Comparison of ENCODE assay signal across 28 cellular contexts in the genomic region with DNA sequence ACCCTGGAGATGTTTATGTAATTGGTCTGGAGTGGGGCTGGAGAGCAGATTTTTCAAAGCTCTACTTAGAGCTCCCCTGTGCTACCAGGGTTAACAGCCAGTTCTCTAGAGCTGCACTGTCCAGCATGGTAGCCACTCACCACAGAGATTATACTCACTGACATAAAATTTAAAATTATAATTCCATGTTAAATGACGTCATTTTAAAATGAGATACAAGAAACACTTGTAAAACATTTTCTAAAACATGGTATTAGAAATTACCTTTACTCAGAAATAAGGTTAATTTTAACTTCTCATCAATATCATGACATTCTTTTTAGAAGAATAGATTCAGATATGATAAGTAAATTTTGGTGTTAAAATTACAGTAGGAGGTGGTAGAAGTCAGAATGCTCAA.
DNase-seq lines count a peak whose midpoint lies in the region; ATAC-seq, FAIRE-seq and TF ChIP-seq lines count a peak whose summit lies in the region.
"Had no signal": no experiment of that assay in that cellular context is flagged by ENCODE, and none has a peak within 500 bp of the region (broad histone marks: within the 10 kb centered on the region; RNA-seq: fewer than 3 reads in every experiment).

No MANE protein-coding gene starts in this region.

- 3% methylated on average over 1 of the region's 1 CpG for WGBS in K562 (ENCODE audit: insufficient coverage, low coverage, missing lambda C conversion rate)

- in situ Hi-C loops in K562 (cut with MboI), result no loop called here

- ATAC-seq in K562 (no peak), left colon (no peak)
- ATAC-seq: A549 had no signal

- TF ChIP-seq POLR2A in K562 (conservative IDR thresholded peaks at IDR 0.05), result no peak

- no peak for TF ChIP-seq RAD21 in K562 (CRISPR knock-in tag; conservative IDR thresholded peaks at IDR 0.05 in 1 of 2, IDR thresholded peaks at IDR 0.05 in 1 of 2)

- TF ChIP-seq EP300 in K562 (IDR thresholded peaks at IDR 0.05; ENCODE audit: low read length), result no peak

- no peak overlapping the region for H3K4me3 ChIP-seq in HEK293 (ENCODE audit: low read depth, low read length)
- no peak overlapping the region for H3K4me3 ChIP-seq in K562
- H3K4me3 ChIP-seq in A673 (ENCODE audit: low read depth, low read length, poor library complexity, severe bottlenecking), result no peak overlapping the region
- H3K4me3 ChIP-seq: A549, BLaER1 had no signal

- no peaks in the 10 kb centered on the region for H3K36me3 ChIP-seq in HEK293 (ENCODE audit: control insufficient read depth in 2 of 2, insufficient read depth in 1 of 2, low read length in 2 of 2)
- no peaks in the 10 kb centered on the region for H3K36me3 ChIP-seq in K562 (ENCODE audit: control insufficient read depth, insufficient read depth, low read length)
- H3K36me3 ChIP-seq in A673 (ENCODE audit: insufficient read depth, low read length, poor library complexity, severe bottlenecking), result no peaks in the 10 kb centered on the region
- H3K36me3 ChIP-seq: BE2C, BLaER1 had no signal

- TF ChIP-seq CTCF in HEK293 (tag by site-specific recombination; IDR thresholded peaks at IDR 0.05) (no peak), K562 (IDR thresholded peaks at IDR 0.05 in 2 of 3, conservative IDR thresholded peaks at IDR 0.05 in 1 of 3; ENCODE audit: insufficient read depth in 2 of 3, low read depth in 1 of 3, low read length in 3 of 3) (no peak), A673 (conservative IDR thresholded peaks at IDR 0.05; ENCODE audit: low read depth, low read length) (no peak), type B pancreatic cell (conservative IDR thresholded peaks at IDR 0.05) (no peak)

- H2AFZ ChIP-seq in K562 (ENCODE audit: low read depth, low read length), result no peak overlapping the region

- no peaks in the 10 kb centered on the region for H3K79me2 ChIP-seq in K562 (ENCODE audit: control insufficient read depth, insufficient read depth, low read length)

- H3K27ac ChIP-seq in HEK293 (ENCODE audit: extremely low read depth, low read depth, low read length) (no peak overlapping the region), K562 (ENCODE audit: extremely low read depth, low read depth, low read length) (no peak overlapping the region), A673 (ENCODE audit: low read depth, low read length, poor library complexity, severe bottlenecking) (no peak overlapping the region)
- H3K27ac ChIP-seq: A549, BLaER1 had no signal

- CTCF ChIA-PET in HEK293 (lab: Yijun Ruan, JAX), result interaction anchor here (0.7 to 1.1 kb wide), 2 partner anchors 9 to 186 kb away, joined by 3 to 4 read pairs; no protein-coding TSS in a partner anchor
- CTCF ChIA-PET in K562 (lab: Yijun Ruan, JAX; ENCODE audit: low intra/inter-chr PET ratio), result no interaction called here
- CTCF ChIA-PET in A673 (lab: Charles Lee), result no interaction called here

- no peak overlapping the region for H3K9ac ChIP-seq in K562 (ENCODE audit: insufficient read depth in 1 of 2, low read depth in 2 of 2, low read length in 2 of 2)
- H3K9ac ChIP-seq: BLaER1 had no signal

- peak; percentile 70 for FAIRE-seq in A204.1 (lab: Jason Lieb, UNC)
- no peak for FAIRE-seq in K562 (lab: Jason Lieb, UNC)
- peak; percentile 58 for FAIRE-seq in frontal cortex (lab: Jason Lieb, UNC)
- FAIRE-seq: A549, GM12891, GM19239 had no signal

- no peak overlapping the region for H3K4me2 ChIP-seq in K562 (ENCODE audit: insufficient read depth, low read length)
- H3K4me2 ChIP-seq: A549, BLaER1 had no signal

- H3K4me1 Mint-ChIP-seq in type B pancreatic cell (ENCODE audit: unreplicated experiment), result peaks cover 10% of the 10 kb centered on the region
- H3K4me1 Mint-ChIP-seq: CD14-positive monocyte; CD4-positive, alpha-beta memory T cell; CD8-positive, alpha-beta memory T cell had no signal

- no peak overlapping the region for H3K4me3 Mint-ChIP-seq in type B pancreatic cell
- H3K4me3 Mint-ChIP-seq: CD14-positive monocyte; CD4-positive, alpha-beta memory T cell; CD4-positive, CD25-positive, alpha-beta regulatory T cell; CD8-positive, alpha-beta memory T cell had no signal

- no peaks in the 10 kb centered on the region for H3K36me3 Mint-ChIP-seq in type B pancreatic cell
- H3K36me3 Mint-ChIP-seq: CD14-positive monocyte; CD4-positive, alpha-beta memory T cell; CD4-positive, CD25-positive, alpha-beta regulatory T cell; CD8-positive, alpha-beta memory T cell had no signal

- H3K27ac Mint-ChIP-seq in type B pancreatic cell, result no peak overlapping the region
- H3K27ac Mint-ChIP-seq: CD14-positive monocyte; CD4-positive, alpha-beta memory T cell; CD4-positive, CD25-positive, alpha-beta regulatory T cell; CD8-positive, alpha-beta memory T cell had no signal

- H3K9me3 Mint-ChIP-seq in type B pancreatic cell, result no peaks in the 10 kb centered on the region
- H3K9me3 Mint-ChIP-seq: CD4-positive, alpha-beta memory T cell; CD4-positive, CD25-positive, alpha-beta regulatory T cell; CD8-positive, alpha-beta memory T cell had no signal

- H3K27me3 ChIP-seq in K562 (ENCODE audit: control insufficient read depth in 2 of 2, insufficient read depth in 2 of 2, low read length in 2 of 2), result no peaks in the 10 kb centered on the region
- H3K27me3 ChIP-seq in A673 (replicated peaks; ENCODE audit: insufficient read depth, low read depth, low read length, poor library complexity), result no peaks in the 10 kb centered on the region
- H3K27me3 ChIP-seq: BE2C, BLaER1 had no signal

- POLR2A ChIA-PET in HEK293 (lab: Yijun Ruan, JAX) (no interaction called here), K562 (lab: Yijun Ruan, JAX) (no interaction called here), A673 (lab: Charles Lee; ENCODE audit: low non-redundant PET) (no interaction called here)

- DNase-seq in K562 (ENCODE audit: extremely low read depth in 1 of 4, low spot score in 3 of 4), result no peak
- no peak for DNase-seq in frontal cortex (ENCODE audit: low spot score in 2 of 2)
- DNase-seq in A673 (ENCODE audit: low spot score), result no peak
- no peak for DNase-seq in type B pancreatic cell (ENCODE audit: extremely low spot score, unreplicated experiment)
- DNase-seq in activated T-cell treated with anti-CD3 and anti-CD28 coated beads for 4 hours, result no peak
- DNase-seq in left colon, result no peak
- DNase-seq: 8988T; ACHN; BE2C; C1 segment of cervical spinal cord; CD4-positive, alpha-beta memory T cell; CD4-positive, CD25-positive, alpha-beta regulatory T cell; CD8-positive, alpha-beta memory T cell; COR-L47; DMS 273 treated with DMSO at 0.1 percent for 48 hours; DMS153; DMS53; DMS79; DND-41; EL; GDM1 had no signal

- H3K9me1 ChIP-seq in K562 (ENCODE audit: control insufficient read depth, insufficient read depth, low read length), result no peaks in the 10 kb centered on the region

- no peaks in the 10 kb centered on the region for H4K20me1 ChIP-seq in K562 (replicated peaks; ENCODE audit: control insufficient read depth, insufficient read depth, low read length)
- H4K20me1 ChIP-seq: BLaER1 had no signal

- no peaks in the 10 kb centered on the region for H3K27me3 Mint-ChIP-seq in type B pancreatic cell
- H3K27me3 Mint-ChIP-seq: CD4-positive, alpha-beta memory T cell; CD4-positive, CD25-positive, alpha-beta regulatory T cell; CD8-positive, alpha-beta memory T cell had no signal

- no peaks in the 10 kb centered on the region for H3K4me1 ChIP-seq in HEK293 (ENCODE audit: control insufficient read depth, insufficient read depth, low read length)
- no peaks in the 10 kb centered on the region for H3K4me1 ChIP-seq in K562 (replicated peaks in 1 of 2; ENCODE audit: control insufficient read depth in 2 of 2, insufficient read depth in 2 of 2, low read length in 2 of 2)
- H3K4me1 ChIP-seq in A673 (ENCODE audit: insufficient read depth, low read length, poor library complexity, severe bottlenecking), result no peaks in the 10 kb centered on the region
- H3K4me1 ChIP-seq: A549, BLaER1 had no signal

- intact Hi-C loops in K562 (cut with micrococcal nuclease) (no loop called here), A673 (cut with micrococcal nuclease; ENCODE audit: unreplicated experiment) (no loop called here), left colon (cut with DNase I, micrococcal nuclease) (no loop called here)

- BruUV-seq in K562 (replicated peaks; lab: Mats Ljungman, UMichigan) (no TSS peak), A673 (replicated peaks; lab: Mats Ljungman, UMichigan) (no TSS peak)

- no peaks in the 10 kb centered on the region for H3K9me3 ChIP-seq in HEK293 (ENCODE audit: control insufficient read depth, insufficient read depth, low read depth, low read length)
- no peaks in the 10 kb centered on the region for H3K9me3 ChIP-seq in K562 (replicated peaks; ENCODE audit: control insufficient read depth, insufficient read depth, low read depth, low read length)
- no peaks in the 10 kb centered on the region for H3K9me3 ChIP-seq in A673 (ENCODE audit: low read depth, low read length, poor library complexity, severe bottlenecking)
- H3K9me3 ChIP-seq: A549, BE2C, BLaER1 had no signal

TF ChIP-seq in HEK293, 187 proteins besides CTCF, POLR2A, EP300 and RAD21 (continues in another document):
- TF ChIP-seq ZNF132 (tag by site-specific recombination; IDR thresholded peaks at IDR 0.05; ENCODE audit: borderline replicate concordance), result no peak

TF ChIP-seq in K562, 482 proteins besides CTCF, POLR2A, EP300 and RAD21 (continues in another document):
- peak; percentile 76; the same call in 1 of the 2 replicates for TF ChIP-seq ATF7 (IDR thresholded peaks at IDR 0.05)
- TF ChIP-seq, protein P1, sequence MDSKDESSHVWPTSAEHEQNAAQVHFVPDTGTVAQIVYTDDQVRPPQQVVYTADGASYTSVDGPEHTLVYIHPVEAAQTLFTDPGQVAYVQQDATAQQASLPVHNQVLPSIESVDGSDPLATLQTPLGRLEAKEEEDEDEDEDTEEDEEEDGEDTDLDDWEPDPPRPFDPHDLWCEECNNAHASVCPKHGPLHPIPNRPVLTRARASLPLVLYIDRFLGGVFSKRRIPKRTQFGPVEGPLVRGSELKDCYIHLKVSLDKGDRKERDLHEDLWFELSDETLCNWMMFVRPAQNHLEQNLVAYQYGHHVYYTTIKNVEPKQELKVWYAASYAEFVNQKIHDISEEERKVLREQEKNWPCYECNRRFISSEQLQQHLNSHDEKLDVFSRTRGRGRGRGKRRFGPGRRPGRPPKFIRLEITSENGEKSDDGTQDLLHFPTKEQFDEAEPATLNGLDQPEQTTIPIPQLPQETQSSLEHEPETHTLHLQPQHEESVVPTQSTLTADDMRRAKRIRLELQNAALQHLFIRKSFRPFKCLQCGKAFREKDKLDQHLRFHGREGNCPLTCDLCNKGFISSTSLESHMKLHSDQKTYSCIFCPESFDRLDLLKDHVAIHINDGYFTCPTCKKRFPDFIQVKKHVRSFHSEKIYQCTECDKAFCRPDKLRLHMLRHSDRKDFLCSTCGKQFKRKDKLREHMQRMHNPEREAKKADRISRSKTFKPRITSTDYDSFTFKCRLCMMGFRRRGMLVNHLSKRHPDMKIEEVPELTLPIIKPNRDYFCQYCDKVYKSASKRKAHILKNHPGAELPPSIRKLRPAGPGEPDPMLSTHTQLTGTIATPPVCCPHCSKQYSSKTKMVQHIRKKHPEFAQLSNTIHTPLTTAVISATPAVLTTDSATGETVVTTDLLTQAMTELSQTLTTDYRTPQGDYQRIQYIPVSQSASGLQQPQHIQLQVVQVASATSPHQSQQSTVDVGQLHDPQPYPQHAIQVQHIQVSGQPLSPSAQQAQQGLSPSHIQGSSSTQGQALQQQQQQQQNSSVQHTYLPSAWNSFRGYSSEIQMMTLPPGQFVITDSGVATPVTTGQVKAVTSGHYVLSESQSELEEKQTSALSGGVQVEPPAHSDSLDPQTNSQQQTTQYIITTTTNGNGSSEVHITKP (IDR thresholded peaks at IDR 0.05; ENCODE audit: partially characterized antibody), result no peak
